7 cellular contexts compared by ENCODE assay signal in the genomic region with DNA sequence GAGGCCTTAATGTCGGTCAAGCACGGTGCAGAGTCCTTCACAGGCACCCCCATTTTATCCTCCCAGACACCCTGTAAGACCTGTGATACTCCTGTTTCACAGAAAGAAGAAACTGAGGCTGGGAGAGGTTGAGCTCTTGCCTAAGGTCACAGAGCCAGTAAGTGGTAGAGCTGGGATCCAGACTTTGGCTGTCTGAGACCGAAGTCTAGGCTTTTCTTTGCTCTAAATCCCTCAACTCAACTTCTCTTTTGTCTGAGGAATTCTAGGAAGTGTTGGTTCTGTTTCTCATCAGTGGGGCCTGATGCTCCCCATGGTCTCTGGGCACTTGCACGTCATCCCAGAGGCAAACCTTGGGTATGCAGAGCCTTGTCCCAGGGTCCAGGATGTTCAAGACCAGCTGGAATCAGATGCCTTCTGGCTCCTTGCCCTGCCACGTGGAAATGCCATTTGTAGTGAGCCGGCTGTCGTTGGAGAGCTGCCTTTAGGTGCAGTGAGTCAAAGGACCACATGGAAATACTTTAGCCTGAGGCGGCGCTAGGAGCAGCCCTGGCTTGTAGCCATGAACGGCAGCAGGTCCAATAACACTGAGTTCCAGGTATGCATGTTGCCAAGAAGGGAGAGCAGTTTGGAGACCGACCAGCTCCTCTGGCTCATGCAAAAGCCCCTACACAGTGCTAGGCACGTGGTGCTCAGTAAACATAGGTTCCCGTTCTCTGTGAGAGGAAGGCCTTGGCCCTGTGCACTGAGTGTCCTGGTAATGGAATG. TPM values are rescaled to one million over a fixed set of nuclear protein-coding genes. Genes with fewer than 3 reads are reported as not detected.
DNase-seq lines count a peak whose midpoint lies in the region; ATAC-seq, FAIRE-seq and TF ChIP-seq lines count a peak whose summit lies in the region.

No MANE protein-coding gene starts in this region.

- intact Hi-C loops in PC-9 (cut with micrococcal nuclease; ENCODE audit: unreplicated experiment), result no loop called here

- H3K4me2 ChIP-seq in PC-9, result no peak overlapping the region
- peak overlapping the region; percentile 38 for H3K4me2 ChIP-seq in smooth muscle cell

- H3K4me3 ChIP-seq in PC-9, result no peak overlapping the region
- H3K4me3 ChIP-seq in fibroblast of villous mesenchyme (ENCODE audit: low read depth, low read length), result no peak overlapping the region
- no peak overlapping the region for H3K4me3 ChIP-seq in smooth muscle cell

- POLR2A ChIA-PET in PC-9 (lab: Charles Lee; ENCODE audit: unreplicated experiment), result no interaction called here

- H3K9ac ChIP-seq in smooth muscle cell (ENCODE audit: low read depth), result peak overlapping the region; percentile 71

- H2AFZ ChIP-seq in PC-9 (no peak overlapping the region), smooth muscle cell (ENCODE audit: low read depth) (no peak overlapping the region)

- CTCF ChIA-PET in PC-9 (lab: Charles Lee), result interaction anchor here (0.5 to 1.3 kb wide), 2 partner anchors 21 to 774 kb away, joined by 4 read pairs; no protein-coding TSS in a partner anchor

- H3F3A ChIP-seq in PC-9 (ENCODE audit: insufficient read depth, low read depth) (no peaks in the 10 kb centered on the region), smooth muscle cell (ENCODE audit: low read depth) (peaks cover 37% of the 10 kb centered on the region)

- H3K27ac ChIP-seq in PC-9, result no peak overlapping the region
- H3K27ac ChIP-seq in smooth muscle cell (ENCODE audit: low read depth), result peak overlapping the region; percentile 95

- H3K79me2 ChIP-seq in PC-9 (ENCODE audit: low read depth), result no peaks in the 10 kb centered on the region
- no peaks in the 10 kb centered on the region for H3K79me2 ChIP-seq in smooth muscle cell (ENCODE audit: low read depth)

- 27% methylated on average over 13 of the region's 13 CpGs for WGBS in smooth muscle cell (ENCODE audit: low lambda C conversion rate)

- TF ChIP-seq CTCF in PC-9 (conservative IDR thresholded peaks at IDR 0.05) (no peak), fibroblast of villous mesenchyme (IDR thresholded peaks at IDR 0.05; ENCODE audit: insufficient read depth, low read depth, low read length) (no peak), smooth muscle cell (IDR thresholded peaks at IDR 0.05; ENCODE audit: borderline replicate concordance, insufficient read depth, poor library complexity, severe bottlenecking) (no peak)

- H3K4me1 ChIP-seq in PC-9 (replicated peaks; ENCODE audit: insufficient read depth) (no peaks in the 10 kb centered on the region), smooth muscle cell (ENCODE audit: low read depth) (peaks cover 20% of the 10 kb centered on the region)

- no peaks in the 10 kb centered on the region for H3K36me3 ChIP-seq in PC-9 (ENCODE audit: low read depth)
- H3K36me3 ChIP-seq in smooth muscle cell (ENCODE audit: low read depth), result no peaks in the 10 kb centered on the region

- TF ChIP-seq POLR2A in H54 (IDR thresholded peaks at IDR 0.05; ENCODE audit: low read depth, low read length), result no peak

- H3K27me3 ChIP-seq in PC-9 (ENCODE audit: insufficient read depth, low read depth) (peaks cover 49% of the 10 kb centered on the region), smooth muscle cell (ENCODE audit: low read depth) (no peaks in the 10 kb centered on the region)

- BruUV-seq in PC-9 (replicated peaks; lab: Mats Ljungman, UMichigan), result no TSS peak

- H3K9me3 ChIP-seq in PC-9 (ENCODE audit: insufficient read depth, low read depth) (no peaks in the 10 kb centered on the region), smooth muscle cell (replicated peaks; ENCODE audit: low read depth) (no peaks in the 10 kb centered on the region)

- H4K20me1 ChIP-seq in PC-9 (ENCODE audit: insufficient read depth) (no peaks in the 10 kb centered on the region), smooth muscle cell (ENCODE audit: low read depth) (no peaks in the 10 kb centered on the region)

- no peaks in the 10 kb centered on the region for H3K9me2 ChIP-seq in PC-9 (ENCODE audit: insufficient read depth)

- ATAC-seq in HG03378 (IDR thresholded peaks at IDR 0.05; ENCODE audit: unreplicated experiment) (no peak), GM18511 (IDR thresholded peaks at IDR 0.05; ENCODE audit: unreplicated experiment) (no peak)

- peak; percentile 70 for FAIRE-seq in H54 (lab: Jason Lieb, UNC)

- DNase-seq in H54 (ENCODE audit: insufficient read length, low spot score) (peak; percentile 80), PC-9 (peak; percentile 46 to 86), fibroblast of villous mesenchyme (ENCODE audit: low read depth) (peak; percentile 90), smooth muscle cell (lab: John Stamatoyannopoulos, UW; ENCODE audit: unreplicated experiment) (no peak), NOMO-1 treated with dmso at 0.1 percent for 144 hours (lab: John Stamatoyannopoulos, UW; ENCODE audit: unreplicated experiment) (no peak)

RNA-seq across cellular contexts. Expression of a gene that starts 9.2 kb away (rescaled TPM):
- total RNA-seq in PC-9 (2021) (not detected in 2 replicates), fibroblast of villous mesenchyme (not detected in 2 replicates), smooth muscle cell (not detected in 2 replicates)
- polyA plus RNA-seq in smooth muscle cell, result not detected in 2 replicates

RNA-seq across cellular contexts. Expression of a gene that starts 14.2 kb away (rescaled TPM):
- total RNA-seq in PC-9 (2021) (not detected in 2 replicates), fibroblast of villous mesenchyme (not detected in 2 replicates), smooth muscle cell (under 0.01 TPM in 1 of 2 replicates, not detected in the other)
- 0.08 and 0.11 TPM in 2 replicates for polyA plus RNA-seq in smooth muscle cell

RNA-seq across cellular contexts. Expression of a gene that starts 38.9 kb away (rescaled TPM):
- total RNA-seq in PC-9 (2021) (223 and 294 TPM in 2 replicates), fibroblast of villous mesenchyme (161 and 171 TPM in 2 replicates), smooth muscle cell (349 and 371 TPM in 2 replicates)
- 272 and 309 TPM in 2 replicates for polyA plus RNA-seq in smooth muscle cell

Comparison
In these comparisons a context has a peak if more than half of its experiments do, and no peak if none do; other contexts are left out.
1. DNase-seq: peak in H54 (single experiment), PC-9 (2 of 2) and fibroblast of villous mesenchyme (single experiment); none in smooth muscle cell (single experiment) and NOMO-1 treated with dmso at 0.1 percent for 144 hours (single experiment).